In the genomic region with DNA sequence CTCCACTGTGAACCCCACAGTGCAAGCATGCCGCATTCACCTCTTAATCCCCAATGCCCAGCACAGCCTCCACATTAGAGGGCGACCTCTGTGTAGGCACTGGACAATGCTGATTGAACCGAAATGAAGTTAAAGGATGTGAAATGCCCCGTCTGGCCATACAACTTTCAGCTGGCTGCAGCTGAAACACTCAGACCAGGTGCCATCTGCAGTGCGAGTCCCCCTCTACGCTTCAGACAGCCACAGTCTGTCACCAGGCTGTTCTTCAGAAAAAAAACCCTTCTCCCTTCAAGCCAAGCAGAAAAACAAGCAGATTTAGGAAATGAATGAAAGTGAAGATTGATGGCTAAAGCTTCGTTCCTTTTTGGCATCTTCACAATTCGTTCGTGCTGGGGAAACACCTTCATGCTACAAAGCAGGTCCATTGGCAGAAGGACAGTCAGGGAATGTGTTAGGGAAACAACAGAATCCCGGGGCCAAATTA, we compare ENCODE assay signal across 12 cellular contexts. TPM values are rescaled to one million over a fixed set of nuclear protein-coding genes. Genes with fewer than 3 reads are reported as not detected.
DNase-seq lines count a peak whose midpoint lies in the region; ATAC-seq and TF ChIP-seq lines count a peak whose summit lies in the region.
"Had no signal": no experiment of that assay in that cellular context is flagged by ENCODE, and none has a peak within 500 bp of the region (broad histone marks: within the 10 kb centered on the region; RNA-seq: fewer than 3 reads in every experiment).

No MANE protein-coding gene starts in this region.

- peaks cover 26 to 30% of the 10 kb centered on the region in 2 donors for H3K27me3 Mint-ChIP-seq in natural killer cell (ENCODE audit: low read depth in 2 of 2)

- no peak for TF ChIP-seq CTCF in natural killer cell (IDR thresholded peaks at IDR 0.05)

- DNase-seq in natural killer cell (no peak), 8988T (no peak), mesenteric fat pad (ENCODE audit: low spot score) (no peak)
- no peak for DNase-seq in activated CD8-positive, alpha-beta memory T cell treated with anti-CD3 and anti-CD28 coated beads for 24 hours
- DNase-seq: activated CD4-positive, alpha-beta T cell treated with anti-CD3 and anti-CD28 coated beads, Interleukin-2, amount 50 U/mL, for 48 hours; MG63; SIG-M5; stimulated activated CD8-positive, alpha-beta memory T cell treated with anti-CD3 and anti-CD28 coated beads, Interleukin-4, amount 100 ng/mL, for 48 hours had no signal

- H3K4me1 Mint-ChIP-seq in natural killer cell, result peaks cover 19 to 20% of the 10 kb centered on the region in 2 donors

- H3K36me3 Mint-ChIP-seq in natural killer cell, result peaks cover 7% of the 10 kb centered on the region

- peak; percentile 71 for ATAC-seq in GM18511 (IDR thresholded peaks at IDR 0.05; ENCODE audit: unreplicated experiment)
- ATAC-seq in GM21515 (IDR thresholded peaks at IDR 0.05; ENCODE audit: unreplicated experiment), result peak; percentile 45
- peak; percentile 45 for ATAC-seq in HG03439 (IDR thresholded peaks at IDR 0.05; ENCODE audit: unreplicated experiment)
- peak in 2 of 3 donors; percentile 31 to 65 for ATAC-seq in natural killer cell
- no peak for ATAC-seq in SK-N-SH treated with all-trans-retinoic acid at 6 μM for 48 hours

- no peak overlapping the region for H3K4me3 Mint-ChIP-seq in natural killer cell

- intact Hi-C loops in natural killer cell (cut with micrococcal nuclease), result no loop called here

- no peaks in the 10 kb centered on the region for H3K9me3 Mint-ChIP-seq in natural killer cell

- no peak overlapping the region for H3K27ac Mint-ChIP-seq in natural killer cell

TF ChIP-seq in SK-N-SH treated with all-trans-retinoic acid at 6 μM for 48 hours, 23 proteins besides CTCF, POLR2A, EP300 and RAD21:
- TF ChIP-seq OSR1 (CRISPR knock-in tag; IDR thresholded peaks at IDR 0.05) (no peak), ZFP3 (CRISPR knock-in tag; IDR thresholded peaks at IDR 0.05) (no peak), ZNF8 (CRISPR knock-in tag; IDR thresholded peaks at IDR 0.05) (no peak), BACH2 (CRISPR knock-in tag; IDR thresholded peaks at IDR 0.05; ENCODE audit: borderline replicate concordance) (no peak), ZFP30 (CRISPR knock-in tag; IDR thresholded peaks at IDR 0.05) (no peak)
- TF ChIP-seq, protein P1, sequence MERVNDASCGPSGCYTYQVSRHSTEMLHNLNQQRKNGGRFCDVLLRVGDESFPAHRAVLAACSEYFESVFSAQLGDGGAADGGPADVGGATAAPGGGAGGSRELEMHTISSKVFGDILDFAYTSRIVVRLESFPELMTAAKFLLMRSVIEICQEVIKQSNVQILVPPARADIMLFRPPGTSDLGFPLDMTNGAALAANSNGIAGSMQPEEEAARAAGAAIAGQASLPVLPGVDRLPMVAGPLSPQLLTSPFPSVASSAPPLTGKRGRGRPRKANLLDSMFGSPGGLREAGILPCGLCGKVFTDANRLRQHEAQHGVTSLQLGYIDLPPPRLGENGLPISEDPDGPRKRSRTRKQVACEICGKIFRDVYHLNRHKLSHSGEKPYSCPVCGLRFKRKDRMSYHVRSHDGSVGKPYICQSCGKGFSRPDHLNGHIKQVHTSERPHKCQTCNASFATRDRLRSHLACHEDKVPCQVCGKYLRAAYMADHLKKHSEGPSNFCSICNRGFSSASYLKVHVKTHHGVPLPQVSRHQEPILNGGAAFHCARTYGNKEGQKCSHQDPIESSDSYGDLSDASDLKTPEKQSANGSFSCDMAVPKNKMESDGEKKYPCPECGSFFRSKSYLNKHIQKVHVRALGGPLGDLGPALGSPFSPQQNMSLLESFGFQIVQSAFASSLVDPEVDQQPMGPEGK (CRISPR knock-in tag; IDR thresholded peaks at IDR 0.05; ENCODE audit: borderline replicate concordance), result no peak
- TF ChIP-seq, protein P2, sequence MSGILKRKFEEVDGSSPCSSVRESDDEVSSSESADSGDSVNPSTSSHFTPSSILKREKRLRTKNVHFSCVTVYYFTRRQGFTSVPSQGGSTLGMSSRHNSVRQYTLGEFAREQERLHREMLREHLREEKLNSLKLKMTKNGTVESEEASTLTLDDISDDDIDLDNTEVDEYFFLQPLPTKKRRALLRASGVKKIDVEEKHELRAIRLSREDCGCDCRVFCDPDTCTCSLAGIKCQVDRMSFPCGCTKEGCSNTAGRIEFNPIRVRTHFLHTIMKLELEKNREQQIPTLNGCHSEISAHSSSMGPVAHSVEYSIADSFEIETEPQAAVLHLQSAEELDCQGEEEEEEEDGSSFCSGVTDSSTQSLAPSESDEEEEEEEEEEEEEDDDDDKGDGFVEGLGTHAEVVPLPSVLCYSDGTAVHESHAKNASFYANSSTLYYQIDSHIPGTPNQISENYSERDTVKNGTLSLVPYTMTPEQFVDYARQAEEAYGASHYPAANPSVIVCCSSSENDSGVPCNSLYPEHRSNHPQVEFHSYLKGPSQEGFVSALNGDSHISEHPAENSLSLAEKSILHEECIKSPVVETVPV (CRISPR knock-in tag; IDR thresholded peaks at IDR 0.05), result no peak
TF ChIP-seq in SK-N-SH treated with all-trans-retinoic acid at 6 μM for 48 hours: peak in this region for 0.

RNA-seq across cellular contexts. Expression of a gene that starts 44.7 kb away (rescaled TPM):
- total RNA-seq in natural killer cell (1,000 to 10,000 TPM; 1,163 to 1,298 (median 1,241) TPM), mesenteric fat pad (187 TPM)
